Comparison of ENCODE assay signal across 2 cellular contexts in the genomic region with DNA sequence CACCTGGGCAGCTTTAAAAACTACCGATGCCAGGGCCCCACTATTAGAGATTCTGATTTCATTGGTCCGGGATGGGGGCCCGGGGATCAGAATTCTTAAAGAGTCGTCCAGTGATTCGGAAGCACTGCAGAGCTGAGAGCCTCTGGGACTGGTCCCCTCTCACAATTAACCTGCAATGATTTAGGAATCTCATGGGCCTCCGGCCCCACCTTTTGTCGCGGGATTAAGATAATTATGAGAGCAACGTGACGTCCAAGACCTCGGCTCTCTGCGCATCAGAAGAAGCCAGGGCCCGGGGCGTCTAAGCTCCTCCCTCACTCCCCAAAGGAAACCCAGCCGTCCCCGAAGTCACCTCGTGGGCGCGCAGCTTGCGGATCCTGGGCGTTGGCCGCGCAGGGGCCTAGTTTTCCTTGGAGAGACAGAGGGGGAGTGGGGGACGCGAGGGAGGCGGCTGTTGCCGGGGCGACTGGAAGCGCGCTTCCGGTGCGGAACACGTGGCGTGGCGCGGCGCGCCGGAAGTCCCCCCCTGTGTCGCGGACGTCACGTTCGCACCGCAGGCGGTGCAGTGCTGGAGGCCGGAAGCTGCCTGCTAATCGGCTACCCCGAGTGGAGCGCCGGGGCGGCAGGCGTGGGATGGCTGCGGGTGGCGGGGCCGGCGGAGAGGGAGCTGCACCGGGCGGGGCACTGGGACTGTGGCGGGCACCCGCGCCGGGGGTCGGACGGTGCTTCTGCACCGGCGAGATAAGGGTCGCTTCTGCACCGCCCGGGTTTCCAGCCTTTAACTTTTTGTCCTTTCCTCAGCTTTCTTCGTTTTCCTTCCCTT.
TF ChIP-seq lines count a peak whose summit lies in the region.

A gene with protein sequence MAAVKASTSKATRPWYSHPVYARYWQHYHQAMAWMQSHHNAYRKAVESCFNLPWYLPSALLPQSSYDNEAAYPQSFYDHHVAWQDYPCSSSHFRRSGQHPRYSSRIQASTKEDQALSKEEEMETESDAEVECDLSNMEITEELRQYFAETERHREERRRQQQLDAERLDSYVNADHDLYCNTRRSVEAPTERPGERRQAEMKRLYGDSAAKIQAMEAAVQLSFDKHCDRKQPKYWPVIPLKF (minus strand): TSS at position 468 of the 823 bp plus-strand sequence. CDS start 8,414 bp downstream, outside the sequence.

TF ChIP-seq in HEK293T, 16 proteins besides CTCF, POLR2A, EP300 and RAD21 (continued from another document):
- TF ChIP-seq, protein P1, sequence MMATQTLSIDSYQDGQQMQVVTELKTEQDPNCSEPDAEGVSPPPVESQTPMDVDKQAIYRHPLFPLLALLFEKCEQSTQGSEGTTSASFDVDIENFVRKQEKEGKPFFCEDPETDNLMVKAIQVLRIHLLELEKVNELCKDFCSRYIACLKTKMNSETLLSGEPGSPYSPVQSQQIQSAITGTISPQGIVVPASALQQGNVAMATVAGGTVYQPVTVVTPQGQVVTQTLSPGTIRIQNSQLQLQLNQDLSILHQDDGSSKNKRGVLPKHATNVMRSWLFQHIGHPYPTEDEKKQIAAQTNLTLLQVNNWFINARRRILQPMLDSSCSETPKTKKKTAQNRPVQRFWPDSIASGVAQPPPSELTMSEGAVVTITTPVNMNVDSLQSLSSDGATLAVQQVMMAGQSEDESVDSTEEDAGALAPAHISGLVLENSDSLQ (IDR thresholded peaks at IDR 0.05), result 0 out of 2 replicates have a peak, but pooled peaks have one; percentile 5
TF ChIP-seq in HEK293T: peak in this region for 4.

TF ChIP-seq in SK-N-SH, 30 proteins besides CTCF, POLR2A, EP300 and RAD21 (continued from another document):
- TF ChIP-seq, protein P2, sequence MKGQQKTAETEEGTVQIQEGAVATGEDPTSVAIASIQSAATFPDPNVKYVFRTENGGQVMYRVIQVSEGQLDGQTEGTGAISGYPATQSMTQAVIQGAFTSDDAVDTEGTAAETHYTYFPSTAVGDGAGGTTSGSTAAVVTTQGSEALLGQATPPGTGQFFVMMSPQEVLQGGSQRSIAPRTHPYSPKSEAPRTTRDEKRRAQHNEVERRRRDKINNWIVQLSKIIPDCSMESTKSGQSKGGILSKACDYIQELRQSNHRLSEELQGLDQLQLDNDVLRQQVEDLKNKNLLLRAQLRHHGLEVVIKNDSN (IDR thresholded peaks at IDR 0.05; ENCODE audit: borderline replicate concordance, low read depth), result peak; percentile 88
- TF ChIP-seq YY1 (IDR thresholded peaks at IDR 0.05; ENCODE audit: low read depth) (peak; percentile 69), RCOR1 (IDR thresholded peaks at IDR 0.05; ENCODE audit: low read length) (no peak), GABPA (IDR thresholded peaks at IDR 0.05; ENCODE audit: low read depth) (peak; percentile 95), NRF1 (IDR thresholded peaks at IDR 0.05; ENCODE audit: low read depth, low read length) (peak; percentile 52), POLR2AphosphoS5 (IDR thresholded peaks at IDR 0.05; ENCODE audit: low read depth, low read length) (peak; percentile 60), TAF1 (IDR thresholded peaks at IDR 0.05; ENCODE audit: borderline replicate concordance, low read depth, low read length) (peak; percentile 71; the same call in 1 of the 2 replicates), FOXM1 (IDR thresholded peaks at IDR 0.05; ENCODE audit: low read depth) (peak; percentile 45; the same call in 1 of the 2 replicates), FOXJ3 (CRISPR knock-in tag; IDR thresholded peaks at IDR 0.05) (no peak), MXI1 (IDR thresholded peaks at IDR 0.05; ENCODE audit: low read depth, low read length) (peak; percentile 96), MEF2A (IDR thresholded peaks at IDR 0.05; ENCODE audit: borderline replicate concordance, low read depth) (no peak), CHD2 (IDR thresholded peaks at IDR 0.05; ENCODE audit: low read length, partially characterized antibody) (peak; percentile 54), GATA2 (CRISPR knock-in tag; IDR thresholded peaks at IDR 0.05) (no peak), TCF12 (IDR thresholded peaks at IDR 0.05) (peak; percentile 25; the same call in 1 of the 2 replicates), RFX5 (IDR thresholded peaks at IDR 0.05; ENCODE audit: low read length) (peak; percentile 51; the same call in 1 of the 2 replicates), EZH2phosphoT487 (IDR thresholded peaks at IDR 0.05; ENCODE audit: borderline replicate concordance, low read depth) (no peak), ELF1 (IDR thresholded peaks at IDR 0.05) (peak; percentile 85), SIN3A (IDR thresholded peaks at IDR 0.05; ENCODE audit: borderline replicate concordance, low read depth, low read length) (peak; percentile 39; the same call in 1 of the 2 replicates)
- TF ChIP-seq, protein P3, sequence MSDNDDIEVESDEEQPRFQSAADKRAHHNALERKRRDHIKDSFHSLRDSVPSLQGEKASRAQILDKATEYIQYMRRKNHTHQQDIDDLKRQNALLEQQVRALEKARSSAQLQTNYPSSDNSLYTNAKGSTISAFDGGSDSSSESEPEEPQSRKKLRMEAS (IDR thresholded peaks at IDR 0.05; ENCODE audit: low read depth), result peak; percentile 98
- TF ChIP-seq, protein P4, sequence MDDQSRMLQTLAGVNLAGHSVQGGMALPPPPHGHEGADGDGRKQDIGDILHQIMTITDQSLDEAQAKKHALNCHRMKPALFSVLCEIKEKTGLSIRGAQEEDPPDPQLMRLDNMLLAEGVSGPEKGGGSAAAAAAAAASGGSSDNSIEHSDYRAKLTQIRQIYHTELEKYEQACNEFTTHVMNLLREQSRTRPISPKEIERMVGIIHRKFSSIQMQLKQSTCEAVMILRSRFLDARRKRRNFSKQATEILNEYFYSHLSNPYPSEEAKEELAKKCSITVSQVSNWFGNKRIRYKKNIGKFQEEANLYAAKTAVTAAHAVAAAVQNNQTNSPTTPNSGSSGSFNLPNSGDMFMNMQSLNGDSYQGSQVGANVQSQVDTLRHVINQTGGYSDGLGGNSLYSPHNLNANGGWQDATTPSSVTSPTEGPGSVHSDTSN (IDR thresholded peaks at IDR 0.05), result peak; percentile 3; the same call in 1 of the 2 replicates
- TF ChIP-seq, protein P5, sequence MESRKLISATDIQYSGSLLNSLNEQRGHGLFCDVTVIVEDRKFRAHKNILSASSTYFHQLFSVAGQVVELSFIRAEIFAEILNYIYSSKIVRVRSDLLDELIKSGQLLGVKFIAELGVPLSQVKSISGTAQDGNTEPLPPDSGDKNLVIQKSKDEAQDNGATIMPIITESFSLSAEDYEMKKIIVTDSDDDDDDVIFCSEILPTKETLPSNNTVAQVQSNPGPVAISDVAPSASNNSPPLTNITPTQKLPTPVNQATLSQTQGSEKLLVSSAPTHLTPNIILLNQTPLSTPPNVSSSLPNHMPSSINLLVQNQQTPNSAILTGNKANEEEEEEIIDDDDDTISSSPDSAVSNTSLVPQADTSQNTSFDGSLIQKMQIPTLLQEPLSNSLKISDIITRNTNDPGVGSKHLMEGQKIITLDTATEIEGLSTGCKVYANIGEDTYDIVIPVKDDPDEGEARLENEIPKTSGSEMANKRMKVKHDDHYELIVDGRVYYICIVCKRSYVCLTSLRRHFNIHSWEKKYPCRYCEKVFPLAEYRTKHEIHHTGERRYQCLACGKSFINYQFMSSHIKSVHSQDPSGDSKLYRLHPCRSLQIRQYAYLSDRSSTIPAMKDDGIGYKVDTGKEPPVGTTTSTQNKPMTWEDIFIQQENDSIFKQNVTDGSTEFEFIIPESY (IDR thresholded peaks at IDR 0.05; ENCODE audit: borderline replicate concordance, low read depth), result peak; percentile 48
- TF ChIP-seq, protein P6, sequence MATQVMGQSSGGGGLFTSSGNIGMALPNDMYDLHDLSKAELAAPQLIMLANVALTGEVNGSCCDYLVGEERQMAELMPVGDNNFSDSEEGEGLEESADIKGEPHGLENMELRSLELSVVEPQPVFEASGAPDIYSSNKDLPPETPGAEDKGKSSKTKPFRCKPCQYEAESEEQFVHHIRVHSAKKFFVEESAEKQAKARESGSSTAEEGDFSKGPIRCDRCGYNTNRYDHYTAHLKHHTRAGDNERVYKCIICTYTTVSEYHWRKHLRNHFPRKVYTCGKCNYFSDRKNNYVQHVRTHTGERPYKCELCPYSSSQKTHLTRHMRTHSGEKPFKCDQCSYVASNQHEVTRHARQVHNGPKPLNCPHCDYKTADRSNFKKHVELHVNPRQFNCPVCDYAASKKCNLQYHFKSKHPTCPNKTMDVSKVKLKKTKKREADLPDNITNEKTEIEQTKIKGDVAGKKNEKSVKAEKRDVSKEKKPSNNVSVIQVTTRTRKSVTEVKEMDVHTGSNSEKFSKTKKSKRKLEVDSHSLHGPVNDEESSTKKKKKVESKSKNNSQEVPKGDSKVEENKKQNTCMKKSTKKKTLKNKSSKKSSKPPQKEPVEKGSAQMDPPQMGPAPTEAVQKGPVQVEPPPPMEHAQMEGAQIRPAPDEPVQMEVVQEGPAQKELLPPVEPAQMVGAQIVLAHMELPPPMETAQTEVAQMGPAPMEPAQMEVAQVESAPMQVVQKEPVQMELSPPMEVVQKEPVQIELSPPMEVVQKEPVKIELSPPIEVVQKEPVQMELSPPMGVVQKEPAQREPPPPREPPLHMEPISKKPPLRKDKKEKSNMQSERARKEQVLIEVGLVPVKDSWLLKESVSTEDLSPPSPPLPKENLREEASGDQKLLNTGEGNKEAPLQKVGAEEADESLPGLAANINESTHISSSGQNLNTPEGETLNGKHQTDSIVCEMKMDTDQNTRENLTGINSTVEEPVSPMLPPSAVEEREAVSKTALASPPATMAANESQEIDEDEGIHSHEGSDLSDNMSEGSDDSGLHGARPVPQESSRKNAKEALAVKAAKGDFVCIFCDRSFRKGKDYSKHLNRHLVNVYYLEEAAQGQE (IDR thresholded peaks at IDR 0.05; ENCODE audit: low read depth, low read length), result no peak; the same call in 1 of the 2 replicates
- TF ChIP-seq, protein P7, sequence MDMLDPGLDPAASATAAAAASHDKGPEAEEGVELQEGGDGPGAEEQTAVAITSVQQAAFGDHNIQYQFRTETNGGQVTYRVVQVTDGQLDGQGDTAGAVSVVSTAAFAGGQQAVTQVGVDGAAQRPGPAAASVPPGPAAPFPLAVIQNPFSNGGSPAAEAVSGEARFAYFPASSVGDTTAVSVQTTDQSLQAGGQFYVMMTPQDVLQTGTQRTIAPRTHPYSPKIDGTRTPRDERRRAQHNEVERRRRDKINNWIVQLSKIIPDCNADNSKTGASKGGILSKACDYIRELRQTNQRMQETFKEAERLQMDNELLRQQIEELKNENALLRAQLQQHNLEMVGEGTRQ (IDR thresholded peaks at IDR 0.05; ENCODE audit: borderline replicate concordance, low read depth, low read length), result peak; percentile 72
